In the genomic region with DNA sequence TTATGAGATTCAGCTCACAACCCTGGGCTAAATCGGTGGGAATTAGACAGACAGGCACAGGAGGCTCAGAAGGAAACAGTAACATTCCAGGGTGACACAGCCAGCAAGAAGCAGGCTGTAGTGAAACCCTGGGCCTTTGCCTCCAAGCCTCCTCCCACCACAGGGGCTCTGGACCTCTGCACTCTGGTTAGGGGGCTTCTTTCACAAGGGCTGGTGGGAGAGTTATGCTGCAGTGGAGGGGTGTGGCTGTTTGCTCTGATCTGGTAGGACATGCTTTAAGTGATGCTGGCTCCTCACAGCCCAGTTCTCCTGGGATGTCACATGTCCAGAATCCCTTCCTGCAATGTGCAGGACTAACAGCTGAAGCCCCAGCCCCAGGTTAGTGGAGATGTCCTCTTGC, we compare ENCODE assay signal across 21 cellular contexts.
DNase-seq lines count a peak whose midpoint lies in the region; ATAC-seq and TF ChIP-seq lines count a peak whose summit lies in the region.
"Had no signal": no experiment of that assay in that cellular context is flagged by ENCODE, and none has a peak within 500 bp of the region (broad histone marks: within the 10 kb centered on the region; RNA-seq: fewer than 3 reads in every experiment).

No MANE protein-coding gene starts in this region.

- H3K4me3 Mint-ChIP-seq in activated CD8-positive, alpha-beta memory T cell treated with anti-CD3 and anti-CD28 coated beads, Interleukin-2, amount 10 ng/mL, durations not matched to agents 7 days and 5 days, result no peak overlapping the region
- no peak overlapping the region for H3K4me3 Mint-ChIP-seq in H9
- H3K4me3 Mint-ChIP-seq in effector memory CD8-positive, alpha-beta T cell, result no peak overlapping the region
- H3K4me3 Mint-ChIP-seq: CD4-positive, CD25-positive, alpha-beta regulatory T cell; HFFc6; IgD-negative memory B cell had no signal

- no peak for TF ChIP-seq POLR2A in prostate gland (IDR thresholded peaks at IDR 0.05)

- H4K91ac ChIP-seq in H9 (ENCODE audit: insufficient read length, low read depth, low read length), result no peak overlapping the region

- H3K23me2 ChIP-seq in H9 (ENCODE audit: insufficient read length, low read depth, low read length, poor library complexity, severe bottlenecking), result no peaks in the 10 kb centered on the region

- ATAC-seq in activated CD8-positive, alpha-beta memory T cell treated with anti-CD3 and anti-CD28 coated beads, Interleukin-2, amount 10 ng/mL, durations not matched to agents 7 days and 5 days, result no peak
- ATAC-seq in effector memory CD8-positive, alpha-beta T cell (replicated peaks), result no peak
- ATAC-seq: PC-3, Right ventricle myocardium inferior had no signal

- no peak overlapping the region for H3K56ac ChIP-seq in H9 (ENCODE audit: insufficient read length, low read depth, low read length)

- no peak overlapping the region for H4K5ac ChIP-seq in H9 (ENCODE audit: insufficient read length, low read depth, low read length)

- no peak overlapping the region for H3K4me3 ChIP-seq in prostate gland
- H3K4me3 ChIP-seq: BLaER1, SJCRH30 had no signal

- TF ChIP-seq CTCF in H9 (conservative IDR thresholded peaks at IDR 0.05) (no peak), prostate gland (IDR thresholded peaks at IDR 0.05) (no peak)

- no peak overlapping the region for H3K4me2 ChIP-seq in H9 (ENCODE audit: insufficient read depth, insufficient read length, low read length)
- H3K4me2 ChIP-seq: BLaER1, KMS-11 had no signal

- no peak overlapping the region for H2BK120ac ChIP-seq in H9 (ENCODE audit: low read depth, low read length, poor library complexity, severe bottlenecking)

- H3K27ac Mint-ChIP-seq in activated CD8-positive, alpha-beta memory T cell treated with anti-CD3 and anti-CD28 coated beads, Interleukin-2, amount 10 ng/mL, durations not matched to agents 7 days and 5 days, result no peak overlapping the region
- no peak overlapping the region for H3K27ac Mint-ChIP-seq in H9
- H3K27ac Mint-ChIP-seq in effector memory CD8-positive, alpha-beta T cell, result no peak overlapping the region
- H3K27ac Mint-ChIP-seq: HFFc6 had no signal

- H3K27me3 ChIP-seq in H9 (ENCODE audit: insufficient read depth, low read length) (no peaks in the 10 kb centered on the region), prostate gland (replicated peaks; ENCODE audit: insufficient read depth) (no peaks in the 10 kb centered on the region)
- H3K27me3 ChIP-seq: BLaER1, SJCRH30 had no signal

- no peak overlapping the region for H3K23ac ChIP-seq in H9 (ENCODE audit: insufficient read length, low read depth, low read length)

- WGBS in H9 (ENCODE audit: extremely low coverage, insufficient read length, low lambda C conversion rate), result no CpG with 5 or more reads among the region's 1 CpG
- 68% methylated on average over 1 of the region's 1 CpG for WGBS in prostate gland

- H4K8ac ChIP-seq in H9 (replicated peaks; ENCODE audit: insufficient read length, low read depth, low read length), result no peak overlapping the region

- no peak overlapping the region for H3K9ac ChIP-seq in H9 (ENCODE audit: extremely low read depth, insufficient read length, low read length)
- H3K9ac ChIP-seq: BLaER1, KMS-11 had no signal

- H3K9me3 ChIP-seq in H9 (ENCODE audit: control insufficient read depth, low read depth, low read length) (no peaks in the 10 kb centered on the region), prostate gland (no peaks in the 10 kb centered on the region)
- H3K9me3 ChIP-seq: BLaER1, SJCRH30 had no signal

- H2BK5ac ChIP-seq in H9 (ENCODE audit: insufficient read length, low read length), result no peak overlapping the region

- no peak overlapping the region for H2AK5ac ChIP-seq in H9 (ENCODE audit: insufficient read length, low read length)

- no peak overlapping the region for H2BK20ac ChIP-seq in H9 (ENCODE audit: low read depth, low read length, poor library complexity, severe bottlenecking)

- H4K20me1 ChIP-seq in H9 (ENCODE audit: control insufficient read depth, insufficient read depth, insufficient read length), result no peaks in the 10 kb centered on the region
- H4K20me1 ChIP-seq: BLaER1 had no signal

- H3K36me3 Mint-ChIP-seq in activated CD8-positive, alpha-beta memory T cell treated with anti-CD3 and anti-CD28 coated beads, Interleukin-2, amount 10 ng/mL, durations not matched to agents 7 days and 5 days, result no peaks in the 10 kb centered on the region
- H3K36me3 Mint-ChIP-seq in H9 (ENCODE audit: insufficient read depth in 1 of 3, low read depth in 3 of 3), result no peaks in the 10 kb centered on the region
- no peaks in the 10 kb centered on the region for H3K36me3 Mint-ChIP-seq in effector memory CD8-positive, alpha-beta T cell (ENCODE audit: insufficient read depth)
- H3K36me3 Mint-ChIP-seq: CD4-positive, CD25-positive, alpha-beta regulatory T cell; IgD-negative memory B cell had no signal

- no peak overlapping the region for H3K4ac ChIP-seq in H9 (ENCODE audit: low read depth, low read length)

- no peaks in the 10 kb centered on the region for H3K79me2 ChIP-seq in H9 (ENCODE audit: insufficient read depth, low read length)

- peaks cover 14% of the 10 kb centered on the region for H3K4me1 Mint-ChIP-seq in activated CD8-positive, alpha-beta memory T cell treated with anti-CD3 and anti-CD28 coated beads, Interleukin-2, amount 10 ng/mL, durations not matched to agents 7 days and 5 days
- H3K4me1 Mint-ChIP-seq in H9, result no peaks in the 10 kb centered on the region
- peaks cover 4 to 6% of the 10 kb centered on the region in 2 donors for H3K4me1 Mint-ChIP-seq in effector memory CD8-positive, alpha-beta T cell (ENCODE audit: low read depth in 2 of 2)
- H3K4me1 Mint-ChIP-seq: IgD-negative memory B cell had no signal

- CTCF ChIA-PET in activated CD8-positive, alpha-beta memory T cell treated with anti-CD3 and anti-CD28 coated beads, Interleukin-2, amount 10 ng/mL, durations not matched to agents 7 days and 5 days (lab: Charles Lee), result no interaction called here

- H2AFZ ChIP-seq in H9 (ENCODE audit: low read length), result no peak overlapping the region

- peaks cover 3% of the 10 kb centered on the region for H3K27me3 Mint-ChIP-seq in activated CD8-positive, alpha-beta memory T cell treated with anti-CD3 and anti-CD28 coated beads, Interleukin-2, amount 10 ng/mL, durations not matched to agents 7 days and 5 days
- peaks cover 4% of the 10 kb centered on the region for H3K27me3 Mint-ChIP-seq in H9 (ENCODE audit: low read depth)
- peaks cover 0 to 2% of the 10 kb centered on the region in 2 donors for H3K27me3 Mint-ChIP-seq in effector memory CD8-positive, alpha-beta T cell
- H3K27me3 Mint-ChIP-seq: IgD-negative memory B cell had no signal

- no peaks in the 10 kb centered on the region for H3K79me1 ChIP-seq in H9 (ENCODE audit: insufficient read depth, low read depth, low read length, poor library complexity, severe bottlenecking)

- no peak overlapping the region for H3T11ph ChIP-seq in H9 (ENCODE audit: low read length)

- H2BK15ac ChIP-seq in H9 (ENCODE audit: low read depth, low read length), result no peak overlapping the region

- no peaks in the 10 kb centered on the region for H3K9me3 Mint-ChIP-seq in activated CD8-positive, alpha-beta memory T cell treated with anti-CD3 and anti-CD28 coated beads, Interleukin-2, amount 10 ng/mL, durations not matched to agents 7 days and 5 days (ENCODE audit: low read depth)
- H3K9me3 Mint-ChIP-seq in H9, result no peaks in the 10 kb centered on the region
- no peaks in the 10 kb centered on the region for H3K9me3 Mint-ChIP-seq in effector memory CD8-positive, alpha-beta T cell
- H3K9me3 Mint-ChIP-seq: HFFc6, IgD-negative memory B cell had no signal

- H2BK12ac ChIP-seq in H9 (ENCODE audit: insufficient read length, low read depth, low read length), result no peak overlapping the region

- no peak overlapping the region for H3K18ac ChIP-seq in H9 (ENCODE audit: insufficient read length, low read depth, low read length)

- H3K36me3 ChIP-seq in prostate gland, result no peaks in the 10 kb centered on the region
- H3K36me3 ChIP-seq: BLaER1, SJCRH30 had no signal

- H3K4me1 ChIP-seq in H9 (ENCODE audit: insufficient read depth, low read length) (no peaks in the 10 kb centered on the region), prostate gland (replicated peaks) (no peaks in the 10 kb centered on the region)
- H3K4me1 ChIP-seq: SJCRH30 had no signal

- H3K14ac ChIP-seq in H9 (ENCODE audit: insufficient read depth, low read length), result no peak overlapping the region

- intact Hi-C loops in prostate gland (cut with DNase I), result no loop called here

- H3K27ac ChIP-seq in H9 (ENCODE audit: insufficient read length, low read depth, low read length) (no peak overlapping the region), prostate gland (no peak overlapping the region)
- H3K27ac ChIP-seq: BLaER1, KMS-11, SJCRH30 had no signal

- DNase-seq in activated CD8-positive, alpha-beta memory T cell treated with anti-CD3 and anti-CD28 coated beads, Interleukin-2, amount 10 ng/mL, durations not matched to agents 7 days and 5 days, result peak; percentile 38
- no peak for DNase-seq in activated CD8-positive, alpha-beta memory T cell treated with anti-CD3 and anti-CD28 coated beads, Interleukin-2, amount 50 U/mL, for 48 hours
- DNase-seq in H9 (peak; percentile 17), ecto neural progenitor cell (ENCODE audit: low spot score) (peak; percentile 41), prostate gland (ENCODE audit: low spot score) (peak; percentile 1), T-helper 1 cell (no peak)
- no peak for DNase-seq in effector memory CD8-positive, alpha-beta T cell
- DNase-seq: CD4-positive, CD25-positive, alpha-beta regulatory T cell; HFFc6; MM.1S; NCI-H2029; NCI-H446 treated with DMSO at 0.1 percent for 48 hours; NCI-H526; NCI-H82; NK-92 treated with Interleukin-12 subunit alpha and Interleukin-12 subunit beta, amount 100 ng/mL, for 24 hours; PC-3 had no signal

Comparison
In these comparisons a context has a peak if more than half of its experiments do, and no peak if none do; other contexts are left out.
1. DNase-seq: peak in activated CD8-positive, alpha-beta memory T cell treated with anti-CD3 and anti-CD28 coated beads, Interleukin-2, amount 10 ng/mL, durations not matched to agents 7 days and 5 days (single experiment), H9 (single experiment), ecto neural progenitor cell (single experiment) and prostate gland (single experiment); none in activated CD8-positive, alpha-beta memory T cell treated with anti-CD3 and anti-CD28 coated beads, Interleukin-2, amount 50 U/mL, for 48 hours (single experiment), T-helper 1 cell (0 of 5) and effector memory CD8-positive, alpha-beta T cell (0 of 3).